In the genomic region with DNA sequence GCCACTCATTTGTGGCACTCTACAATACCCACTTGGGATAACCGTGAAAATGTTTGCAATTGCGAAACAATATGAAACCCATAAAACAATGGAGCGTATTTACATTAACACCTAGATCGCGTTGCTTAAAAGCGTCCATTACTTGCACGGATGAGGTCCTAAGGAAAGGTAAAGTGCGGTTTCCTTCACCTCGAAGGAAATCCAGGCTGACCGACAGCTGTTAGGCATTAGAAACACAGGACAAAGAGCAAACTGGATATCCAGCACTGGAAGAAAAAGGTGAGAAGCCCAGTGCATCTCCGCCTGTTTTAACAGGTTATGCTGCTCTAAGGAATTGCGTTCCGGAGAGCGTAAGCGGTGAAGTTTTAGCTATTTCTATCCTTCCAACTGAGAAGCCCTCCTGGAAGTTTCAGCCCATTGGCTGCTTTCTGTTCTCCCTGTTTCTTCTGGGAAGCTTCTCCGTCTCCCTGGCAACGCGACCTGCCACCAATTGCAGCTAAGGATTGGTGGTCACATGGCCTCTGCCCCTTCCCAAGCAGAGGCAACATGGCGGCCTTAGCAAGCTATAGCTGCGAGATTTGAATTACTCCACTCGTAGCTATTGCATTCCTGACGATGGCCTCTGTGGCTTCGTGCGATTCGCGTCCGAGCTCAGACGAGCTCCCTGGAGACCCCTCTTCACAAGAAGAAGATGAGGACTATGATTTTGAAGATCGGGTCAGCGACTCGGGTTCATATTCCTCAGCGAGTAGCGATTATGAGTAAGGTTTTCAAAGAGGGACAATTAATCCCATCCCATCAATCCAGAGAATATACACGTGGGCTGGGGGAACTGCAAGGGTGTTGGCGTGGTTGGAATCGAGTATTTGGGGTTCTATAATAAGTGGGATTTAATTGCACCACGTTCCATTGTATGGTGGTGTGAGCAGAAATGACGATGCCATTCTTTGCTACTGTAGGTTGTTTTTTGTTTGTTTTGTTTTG, we compare ENCODE assay signal across 8 cellular contexts. TPM values are rescaled to one million over a fixed set of nuclear protein-coding genes. Genes with fewer than 3 reads are reported as not detected.
DNase-seq lines count a peak whose midpoint lies in the region; ATAC-seq and TF ChIP-seq lines count a peak whose summit lies in the region.

A gene (plus strand): TSS at position 538 of the 984 bp plus-strand sequence. CDS start 78 bp downstream, at position 616.

- ATAC-seq in GM21529 (IDR thresholded peaks at IDR 0.05; ENCODE audit: unreplicated experiment): peak; percentile 96

- H3K9me3 ChIP-seq in HUES48 (ENCODE audit: control insufficient read depth, insufficient read depth, low read length) (no peaks in the 10 kb centered on the region), Karpas-422 (ENCODE audit: low read length) (no peaks in the 10 kb centered on the region)

- H2AFZ ChIP-seq in Karpas-422 (ENCODE audit: low read length): no peak within 1 kb of the TSS

- H3K4me2 ChIP-seq in Karpas-422 (ENCODE audit: low read depth, low read length, poor library complexity, severe bottlenecking): no peak within 1 kb of the TSS

- H3K4me3 ChIP-seq in HUES48 (ENCODE audit: low read depth, low read length): peak within 1 kb of the TSS; percentile 91
- peak within 1 kb of the TSS; percentile 93 for H3K4me3 ChIP-seq in astrocyte of the spinal cord (ENCODE audit: low read depth, low read length)
- no peak within 1 kb of the TSS for H3K4me3 ChIP-seq in Karpas-422 (ENCODE audit: low read length)

- no peaks in the 10 kb centered on the region for H3K36me3 ChIP-seq in HUES48 (ENCODE audit: control insufficient read depth, insufficient read depth, low read length)
- no peaks in the 10 kb centered on the region for H3K36me3 ChIP-seq in Karpas-422 (ENCODE audit: insufficient read depth, low read length)

- H3K27me3 ChIP-seq in HUES48 (ENCODE audit: control insufficient read depth, insufficient read depth, low read length) (no peaks in the 10 kb centered on the region), Karpas-422 (ENCODE audit: low read length) (no peaks in the 10 kb centered on the region)

- H4K20me1 ChIP-seq in Karpas-422 (ENCODE audit: insufficient read depth, low read depth, low read length): no peaks in the 10 kb centered on the region

- no peaks in the 10 kb centered on the region for H3K79me2 ChIP-seq in Karpas-422 (ENCODE audit: low read length)

- H3K9ac ChIP-seq in HUES48 (ENCODE audit: low read depth, low read length): peak within 1 kb of the TSS; percentile 89
- no peak within 1 kb of the TSS for H3K9ac ChIP-seq in Karpas-422 (ENCODE audit: low read length)

- H3K27ac ChIP-seq in HUES48 (ENCODE audit: low read depth, low read length): peak within 1 kb of the TSS; percentile 82
- no peak within 1 kb of the TSS for H3K27ac ChIP-seq in Karpas-422 (ENCODE audit: low read length)

- DNase-seq in DMS53 (lab: John Stamatoyannopoulos, UW): peak; percentile 95
- DNase-seq in astrocyte of the spinal cord (ENCODE audit: low read depth, low spot score): peak; percentile 97
- peak; percentile 86 for DNase-seq in hepatic stellate cell (ENCODE audit: low spot score)
- peak; percentile 97 for DNase-seq in pons (ENCODE audit: low spot score)
- no peak for DNase-seq in Karpas-422

- no peaks in the 10 kb centered on the region for H3K9me2 ChIP-seq in Karpas-422 (replicated peaks; ENCODE audit: insufficient read depth, low read length)

- in situ Hi-C loops in astrocyte of the spinal cord (cut with HindIII; ENCODE audit: low sequenced_read_pairs): no loop called here

- peaks cover 7% of the 10 kb centered on the region; the same call in 1 of the 2 replicates for H3K4me1 ChIP-seq in HUES48 (ENCODE audit: control insufficient read depth, insufficient read depth, low read length)
- no peaks in the 10 kb centered on the region for H3K4me1 ChIP-seq in Karpas-422 (ENCODE audit: low read length)

- TF ChIP-seq CTCF in astrocyte of the spinal cord (IDR thresholded peaks at IDR 0.05; ENCODE audit: low read depth, low read length): no peak

TF ChIP-seq in PFSK-1, 5 proteins besides CTCF, POLR2A, EP300 and RAD21:
- no peak for TF ChIP-seq FOXP2 (optimal IDR thresholded peaks at IDR 0.05; ENCODE audit: borderline replicate concordance, extremely low read depth, extremely low read length, insufficient read depth)
- TF ChIP-seq SIN3A (IDR thresholded peaks at IDR 0.05; ENCODE audit: borderline replicate concordance, insufficient read depth, low read length): peak; percentile 91
- TF ChIP-seq POLR2AphosphoS5 (IDR thresholded peaks at IDR 0.05; ENCODE audit: low read depth, low read length): peak; percentile 45; the same call in 1 of the 2 replicates
- TF ChIP-seq, protein P1, sequence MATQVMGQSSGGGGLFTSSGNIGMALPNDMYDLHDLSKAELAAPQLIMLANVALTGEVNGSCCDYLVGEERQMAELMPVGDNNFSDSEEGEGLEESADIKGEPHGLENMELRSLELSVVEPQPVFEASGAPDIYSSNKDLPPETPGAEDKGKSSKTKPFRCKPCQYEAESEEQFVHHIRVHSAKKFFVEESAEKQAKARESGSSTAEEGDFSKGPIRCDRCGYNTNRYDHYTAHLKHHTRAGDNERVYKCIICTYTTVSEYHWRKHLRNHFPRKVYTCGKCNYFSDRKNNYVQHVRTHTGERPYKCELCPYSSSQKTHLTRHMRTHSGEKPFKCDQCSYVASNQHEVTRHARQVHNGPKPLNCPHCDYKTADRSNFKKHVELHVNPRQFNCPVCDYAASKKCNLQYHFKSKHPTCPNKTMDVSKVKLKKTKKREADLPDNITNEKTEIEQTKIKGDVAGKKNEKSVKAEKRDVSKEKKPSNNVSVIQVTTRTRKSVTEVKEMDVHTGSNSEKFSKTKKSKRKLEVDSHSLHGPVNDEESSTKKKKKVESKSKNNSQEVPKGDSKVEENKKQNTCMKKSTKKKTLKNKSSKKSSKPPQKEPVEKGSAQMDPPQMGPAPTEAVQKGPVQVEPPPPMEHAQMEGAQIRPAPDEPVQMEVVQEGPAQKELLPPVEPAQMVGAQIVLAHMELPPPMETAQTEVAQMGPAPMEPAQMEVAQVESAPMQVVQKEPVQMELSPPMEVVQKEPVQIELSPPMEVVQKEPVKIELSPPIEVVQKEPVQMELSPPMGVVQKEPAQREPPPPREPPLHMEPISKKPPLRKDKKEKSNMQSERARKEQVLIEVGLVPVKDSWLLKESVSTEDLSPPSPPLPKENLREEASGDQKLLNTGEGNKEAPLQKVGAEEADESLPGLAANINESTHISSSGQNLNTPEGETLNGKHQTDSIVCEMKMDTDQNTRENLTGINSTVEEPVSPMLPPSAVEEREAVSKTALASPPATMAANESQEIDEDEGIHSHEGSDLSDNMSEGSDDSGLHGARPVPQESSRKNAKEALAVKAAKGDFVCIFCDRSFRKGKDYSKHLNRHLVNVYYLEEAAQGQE (IDR thresholded peaks at IDR 0.05; ENCODE audit: insufficient read depth in 1 of 2, low read depth in 2 of 2, low read length in 2 of 2): no peak
- no peak for TF ChIP-seq TAF1 (IDR thresholded peaks at IDR 0.05; ENCODE audit: borderline replicate concordance, insufficient read depth, low read length)

RNA-seq across cellular contexts. Expression of the gene that starts here (rescaled TPM):
- polyA plus RNA-seq in PFSK-1 (2012; ENCODE audit: insufficient read length, low read depth): 2.0 TPM
- total RNA-seq in Karpas-422 (2014; rRNA removed; shearing (Covaris generic); ENCODE audit: low replicate concordance): under 0.01 TPM in 1 of 2 replicates, not detected in the other
